18 cellular contexts compared by ENCODE assay signal in the genomic region with DNA sequence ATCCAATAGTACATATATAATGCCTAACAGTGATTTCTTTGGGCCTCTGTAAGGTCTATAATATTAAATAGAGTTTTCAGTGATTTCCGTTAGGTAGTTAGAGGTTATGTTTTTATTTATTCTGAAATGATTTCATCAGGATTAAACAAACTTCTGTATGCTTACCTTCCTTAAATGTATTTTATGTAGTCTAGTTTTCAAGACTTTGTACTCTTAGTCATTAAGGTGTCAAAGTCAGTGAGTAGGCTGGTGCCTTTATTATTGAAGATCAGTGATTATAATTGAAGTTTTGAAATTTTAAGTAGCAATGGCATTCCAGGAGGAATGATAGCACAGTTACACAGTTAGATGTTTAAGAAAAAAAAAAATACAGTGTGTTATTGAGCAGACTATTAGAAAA.
"Had no signal": no experiment of that assay in that cellular context is flagged by ENCODE, and none has a peak within 500 bp of the region (broad histone marks: within the 10 kb centered on the region; RNA-seq: fewer than 3 reads in every experiment).

No MANE protein-coding gene starts in this region.

- H3K27ac ChIP-seq: gastrocnemius medialis, heart right ventricle, left ventricle myocardium inferior, lower lobe of right lung, pancreas, testis, tibial nerve had no signal

- H3K27me3 Mint-ChIP-seq: memory B cell; naive B cell; progenitor cell of endocrine pancreas; stimulated activated memory B cell treated with anti-CD40 and anti-IgM and Interleukin-4, amounts not matched to agents 10 μg/mL and 1 μg/mL and 100 μg/mL, for 72 hours; stimulated activated naive CD8-positive, alpha-beta T cell treated with anti-CD3 and anti-CD28 coated beads, Interleukin-15, Interleukin-2, amounts not matched to agents 100 ng/mL and 50 ng/mL, for 24 hours had no signal

- ATAC-seq: gastrocnemius medialis; heart right ventricle; lower lobe of right lung; pancreas; right cardiac atrium; stimulated activated memory B cell treated with anti-CD40 and anti-IgM and Interleukin-4, amounts not matched to agents 10 μg/mL and 1 μg/mL and 100 μg/mL, for 72 hours had no signal

- H3K4me3 Mint-ChIP-seq: memory B cell; naive B cell; nephron; stimulated activated memory B cell treated with anti-CD40 and anti-IgM and Interleukin-4, amounts not matched to agents 10 μg/mL and 1 μg/mL and 100 μg/mL, for 72 hours; stimulated activated naive CD8-positive, alpha-beta T cell treated with anti-CD3 and anti-CD28 coated beads, Interleukin-15, Interleukin-2, amounts not matched to agents 100 ng/mL and 50 ng/mL, for 24 hours had no signal

- DNase-seq: effector memory CD4-positive, alpha-beta T cell; gastrocnemius medialis; heart right ventricle; hypothalamus; left ventricle myocardium inferior; lower lobe of right lung; naive B cell; occipital lobe; pancreas; right cardiac atrium; stimulated activated CD4-positive, alpha-beta T cell treated with anti-CD3 and anti-CD28 coated beads, Interleukin-4, amount 100 ng/mL, for 24 hours; testis had no signal

- H3K36me3 ChIP-seq: gastrocnemius medialis, heart right ventricle, left ventricle myocardium inferior, lower lobe of right lung, pancreas, tibial nerve had no signal

- H3K9me3 ChIP-seq: gastrocnemius medialis, heart right ventricle, left ventricle myocardium inferior, lower lobe of right lung, pancreas, testis, tibial nerve had no signal

- H3K27me3 ChIP-seq: gastrocnemius medialis, heart right ventricle, pancreas, testis, tibial nerve had no signal

- H3K27ac Mint-ChIP-seq: memory B cell; naive B cell; nephron; progenitor cell of endocrine pancreas; stimulated activated memory B cell treated with anti-CD40 and anti-IgM and Interleukin-4, amounts not matched to agents 10 μg/mL and 1 μg/mL and 100 μg/mL, for 72 hours; stimulated activated naive CD8-positive, alpha-beta T cell treated with anti-CD3 and anti-CD28 coated beads, Interleukin-15, Interleukin-2, amounts not matched to agents 100 ng/mL and 50 ng/mL, for 24 hours had no signal

- H3K4me1 Mint-ChIP-seq: memory B cell; naive B cell; stimulated activated memory B cell treated with anti-CD40 and anti-IgM and Interleukin-4, amounts not matched to agents 10 μg/mL and 1 μg/mL and 100 μg/mL, for 72 hours had no signal

- H3K9me3 Mint-ChIP-seq: nephron; stimulated activated memory B cell treated with anti-CD40 and anti-IgM and Interleukin-4, amounts not matched to agents 10 μg/mL and 1 μg/mL and 100 μg/mL, for 72 hours had no signal

- H3K4me3 ChIP-seq: gastrocnemius medialis, heart right ventricle, left ventricle myocardium inferior, lower lobe of right lung, pancreas, testis, tibial nerve had no signal

- H3K36me3 Mint-ChIP-seq: memory B cell; naive B cell; stimulated activated memory B cell treated with anti-CD40 and anti-IgM and Interleukin-4, amounts not matched to agents 10 μg/mL and 1 μg/mL and 100 μg/mL, for 72 hours had no signal

- H3K4me1 ChIP-seq: testis had no signal
